Comparison of ENCODE assay signal across 1 cellular context in genomic region chr1:231841616-231842344, GRCh38.
TF ChIP-seq lines count a peak whose summit lies in the region.

No MANE protein-coding gene starts in this region.

TF ChIP-seq in HepG2, 621 proteins besides CTCF, POLR2A, EP300 and RAD21 (continued from another document):
- TF ChIP-seq ATM (IDR thresholded peaks at IDR 0.05; ENCODE audit: borderline replicate concordance) (no peak), AKNA (CRISPR knock-in tag; IDR thresholded peaks at IDR 0.05; ENCODE audit: borderline replicate concordance) (no peak), ZNF34 (CRISPR knock-in tag; IDR thresholded peaks at IDR 0.05; ENCODE audit: borderline replicate concordance) (no peak), CC2D1A (CRISPR knock-in tag; IDR thresholded peaks at IDR 0.05) (no peak), ZNF543 (CRISPR knock-in tag; IDR thresholded peaks at IDR 0.05) (no peak), ZBTB14 (CRISPR knock-in tag; IDR thresholded peaks at IDR 0.05) (no peak), NR2F2 (IDR thresholded peaks at IDR 0.05; ENCODE audit: borderline replicate concordance, low read depth) (no peak), ZNF138 (CRISPR knock-in tag; IDR thresholded peaks at IDR 0.05; ENCODE audit: low read depth) (no peak), IKZF4 (CRISPR knock-in tag; IDR thresholded peaks at IDR 0.05; ENCODE audit: borderline replicate concordance, low read depth, not compliant biosample characterization) (no peak), FOXJ3 (CRISPR knock-in tag; IDR thresholded peaks at IDR 0.05; ENCODE audit: borderline replicate concordance) (no peak), GMEB2 (CRISPR knock-in tag; IDR thresholded peaks at IDR 0.05; ENCODE audit: low read depth) (no peak), SRF (IDR thresholded peaks at IDR 0.05; ENCODE audit: low read depth, low read length) (no peak), POGZ (CRISPR knock-in tag; IDR thresholded peaks at IDR 0.05) (no peak), DPF2 (CRISPR knock-in tag; IDR thresholded peaks at IDR 0.05; ENCODE audit: borderline replicate concordance, low read depth) (peak; percentile 44; the same call in 1 of the 2 replicates), MIER3 (CRISPR knock-in tag; IDR thresholded peaks at IDR 0.05; ENCODE audit: borderline replicate concordance) (no peak), KDM1A (CRISPR knock-in tag; IDR thresholded peaks at IDR 0.05) (peak; percentile 88), ZNF547 (CRISPR knock-in tag; IDR thresholded peaks at IDR 0.05) (no peak), CBX2 (IDR thresholded peaks at IDR 0.05; ENCODE audit: low read depth, low read length) (no peak), CBX2 (CRISPR knock-in tag; IDR thresholded peaks at IDR 0.05; ENCODE audit: low read depth) (no peak), ZC3H4 (CRISPR knock-in tag; IDR thresholded peaks at IDR 0.05; ENCODE audit: borderline replicate concordance) (no peak), SYNCRIP (IDR thresholded peaks at IDR 0.05; ENCODE audit: insufficient read depth, low read depth, low read length) (no peak), ZNF101 (CRISPR knock-in tag; IDR thresholded peaks at IDR 0.05; ENCODE audit: borderline replicate concordance, low read depth) (no peak), PAXIP1 (CRISPR knock-in tag; conservative IDR thresholded peaks at IDR 0.05) (peak; percentile 79), HOXA3 (CRISPR knock-in tag; IDR thresholded peaks at IDR 0.05) (peak; percentile 34; the same call in 1 of the 2 replicates), NR2F6 (IDR thresholded peaks at IDR 0.05) (no peak), NR2F6 (CRISPR knock-in tag; IDR thresholded peaks at IDR 0.05) (peak; percentile 52), ZNF570 (CRISPR knock-in tag; IDR thresholded peaks at IDR 0.05; ENCODE audit: borderline replicate concordance) (no peak), ZNF749 (CRISPR knock-in tag; IDR thresholded peaks at IDR 0.05; ENCODE audit: borderline replicate concordance) (no peak), ERF (CRISPR knock-in tag; IDR thresholded peaks at IDR 0.05) (no peak), KLF15 (CRISPR knock-in tag; IDR thresholded peaks at IDR 0.05; ENCODE audit: borderline replicate concordance) (no peak), ZNF225 (CRISPR knock-in tag; IDR thresholded peaks at IDR 0.05) (no peak), PCBP2 (optimal IDR thresholded peaks at IDR 0.05; ENCODE audit: low read depth, low read length, poor library complexity, severe bottlenecking) (no peak), SMYD3 (CRISPR knock-in tag; IDR thresholded peaks at IDR 0.05) (no peak), PAF1 (CRISPR knock-in tag; IDR thresholded peaks at IDR 0.05) (no peak), ELK4 (CRISPR knock-in tag; IDR thresholded peaks at IDR 0.05; ENCODE audit: borderline replicate concordance) (no peak), ZNF510 (CRISPR knock-in tag; IDR thresholded peaks at IDR 0.05; ENCODE audit: low read depth) (no peak), ZEB1 (IDR thresholded peaks at IDR 0.05; ENCODE audit: insufficient replicate concordance, low read depth) (no peak), RELA (CRISPR knock-in tag; IDR thresholded peaks at IDR 0.05) (no peak), ZNF512B (CRISPR knock-in tag; IDR thresholded peaks at IDR 0.05; ENCODE audit: borderline replicate concordance) (no peak), FOXK2 (IDR thresholded peaks at IDR 0.05) (no peak)
- TF ChIP-seq, protein P1, sequence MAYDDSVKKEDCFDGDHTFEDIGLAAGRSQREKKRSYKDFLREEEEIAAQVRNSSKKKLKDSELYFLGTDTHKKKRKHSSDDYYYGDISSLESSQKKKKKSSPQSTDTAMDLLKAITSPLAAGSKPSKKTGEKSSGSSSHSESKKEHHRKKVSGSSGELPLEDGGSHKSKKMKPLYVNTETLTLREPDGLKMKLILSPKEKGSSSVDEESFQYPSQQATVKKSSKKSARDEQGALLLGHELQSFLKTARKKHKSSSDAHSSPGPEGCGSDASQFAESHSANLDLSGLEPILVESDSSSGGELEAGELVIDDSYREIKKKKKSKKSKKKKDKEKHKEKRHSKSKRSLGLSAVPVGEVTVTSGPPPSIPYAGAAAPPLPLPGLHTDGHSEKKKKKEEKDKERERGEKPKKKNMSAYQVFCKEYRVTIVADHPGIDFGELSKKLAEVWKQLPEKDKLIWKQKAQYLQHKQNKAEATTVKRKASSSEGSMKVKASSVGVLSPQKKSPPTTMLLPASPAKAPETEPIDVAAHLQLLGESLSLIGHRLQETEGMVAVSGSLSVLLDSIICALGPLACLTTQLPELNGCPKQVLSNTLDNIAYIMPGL (CRISPR knock-in tag; IDR thresholded peaks at IDR 0.05; ENCODE audit: borderline replicate concordance in 1 of 2, low read depth in 1 of 2) = no peak
- TF ChIP-seq, protein P2, sequence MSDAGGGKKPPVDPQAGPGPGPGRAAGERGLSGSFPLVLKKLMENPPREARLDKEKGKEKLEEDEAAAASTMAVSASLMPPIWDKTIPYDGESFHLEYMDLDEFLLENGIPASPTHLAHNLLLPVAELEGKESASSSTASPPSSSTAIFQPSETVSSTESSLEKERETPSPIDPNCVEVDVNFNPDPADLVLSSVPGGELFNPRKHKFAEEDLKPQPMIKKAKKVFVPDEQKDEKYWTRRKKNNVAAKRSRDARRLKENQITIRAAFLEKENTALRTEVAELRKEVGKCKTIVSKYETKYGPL (CRISPR knock-in tag; IDR thresholded peaks at IDR 0.05) = no peak
